1 cellular context compared by ENCODE assay signal in the genomic region with DNA sequence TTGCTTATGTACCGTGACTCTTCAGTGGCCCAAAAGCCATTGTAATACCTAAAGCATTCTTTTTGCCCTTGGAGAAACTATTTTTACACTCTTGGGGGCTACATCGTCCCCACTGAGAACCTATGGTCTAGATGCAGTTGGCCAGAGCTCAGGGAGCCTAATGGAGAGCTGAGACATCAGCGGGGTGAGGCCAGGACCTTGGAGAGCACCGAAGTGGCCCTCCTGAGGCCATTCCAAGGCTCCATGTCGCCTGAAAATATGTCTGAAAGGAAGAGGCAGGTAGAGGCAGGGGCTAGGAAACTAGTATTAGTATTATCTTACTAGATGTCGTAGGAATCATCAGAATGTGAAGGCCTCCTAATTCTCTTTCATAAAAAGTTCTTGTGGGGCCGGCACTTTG.
TF ChIP-seq lines count a peak whose summit lies in the region.

No MANE protein-coding gene starts in this region.

TF ChIP-seq in SK-N-SH, 30 proteins besides CTCF, POLR2A, EP300 and RAD21:
- TF ChIP-seq NFIC (IDR thresholded peaks at IDR 0.05; ENCODE audit: borderline replicate concordance): no peak
- TF ChIP-seq, protein P1, sequence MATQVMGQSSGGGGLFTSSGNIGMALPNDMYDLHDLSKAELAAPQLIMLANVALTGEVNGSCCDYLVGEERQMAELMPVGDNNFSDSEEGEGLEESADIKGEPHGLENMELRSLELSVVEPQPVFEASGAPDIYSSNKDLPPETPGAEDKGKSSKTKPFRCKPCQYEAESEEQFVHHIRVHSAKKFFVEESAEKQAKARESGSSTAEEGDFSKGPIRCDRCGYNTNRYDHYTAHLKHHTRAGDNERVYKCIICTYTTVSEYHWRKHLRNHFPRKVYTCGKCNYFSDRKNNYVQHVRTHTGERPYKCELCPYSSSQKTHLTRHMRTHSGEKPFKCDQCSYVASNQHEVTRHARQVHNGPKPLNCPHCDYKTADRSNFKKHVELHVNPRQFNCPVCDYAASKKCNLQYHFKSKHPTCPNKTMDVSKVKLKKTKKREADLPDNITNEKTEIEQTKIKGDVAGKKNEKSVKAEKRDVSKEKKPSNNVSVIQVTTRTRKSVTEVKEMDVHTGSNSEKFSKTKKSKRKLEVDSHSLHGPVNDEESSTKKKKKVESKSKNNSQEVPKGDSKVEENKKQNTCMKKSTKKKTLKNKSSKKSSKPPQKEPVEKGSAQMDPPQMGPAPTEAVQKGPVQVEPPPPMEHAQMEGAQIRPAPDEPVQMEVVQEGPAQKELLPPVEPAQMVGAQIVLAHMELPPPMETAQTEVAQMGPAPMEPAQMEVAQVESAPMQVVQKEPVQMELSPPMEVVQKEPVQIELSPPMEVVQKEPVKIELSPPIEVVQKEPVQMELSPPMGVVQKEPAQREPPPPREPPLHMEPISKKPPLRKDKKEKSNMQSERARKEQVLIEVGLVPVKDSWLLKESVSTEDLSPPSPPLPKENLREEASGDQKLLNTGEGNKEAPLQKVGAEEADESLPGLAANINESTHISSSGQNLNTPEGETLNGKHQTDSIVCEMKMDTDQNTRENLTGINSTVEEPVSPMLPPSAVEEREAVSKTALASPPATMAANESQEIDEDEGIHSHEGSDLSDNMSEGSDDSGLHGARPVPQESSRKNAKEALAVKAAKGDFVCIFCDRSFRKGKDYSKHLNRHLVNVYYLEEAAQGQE (IDR thresholded peaks at IDR 0.05; ENCODE audit: low read depth, low read length): peak; percentile 96
